In genomic region chr4:38837849-38838248, GRCh38 we compare ENCODE assay signal across 12 cellular contexts. TPM values are rescaled to one million over a fixed set of nuclear protein-coding genes. Genes with fewer than 3 reads are reported as not detected.
DNase-seq lines count a peak whose midpoint lies in the region; ATAC-seq and TF ChIP-seq lines count a peak whose summit lies in the region.
"Had no signal": no experiment of that assay in that cellular context is flagged by ENCODE, and none has a peak within 500 bp of the region (broad histone marks: within the 10 kb centered on the region; RNA-seq: fewer than 3 reads in every experiment).

No MANE protein-coding gene starts in this region.

- peaks cover 10 to 12% of the 10 kb centered on the region in 2 experiments for H3K9me3 ChIP-seq in CD4-positive, CD25-positive, alpha-beta regulatory T cell (ENCODE audit: control insufficient read depth in 2 of 2, low read length in 2 of 2)
- H3K9me3 ChIP-seq in T-helper 17 cell (ENCODE audit: control insufficient read depth, low read length, poor library complexity, severe bottlenecking), result no peaks in the 10 kb centered on the region

- H3K27ac Mint-ChIP-seq in CD4-positive, CD25-positive, alpha-beta regulatory T cell, result peak overlapping the region in 2 of 3 donors; percentile 9 to 65
- H3K27ac Mint-ChIP-seq in HFFc6 (no peak overlapping the region), T-helper 17 cell (peak overlapping the region; percentile 1)
- H3K27ac Mint-ChIP-seq: endodermal cell had no signal

- DNase-seq in CD4-positive, CD25-positive, alpha-beta regulatory T cell, result peak in 2 of 3 donors; percentile 51 to 64
- DNase-seq in HFFc6, result peak; percentile 61
- no peak for DNase-seq in T-helper 17 cell
- peak; percentile 64 for DNase-seq in fibroblast of pulmonary artery (ENCODE audit: low read depth)
- DNase-seq in SIG-M5 (lab: John Stamatoyannopoulos, UW), result no peak
- DNase-seq in NCI-H2029 treated with DMSO at 0.1 percent for 48 hours (lab: John Stamatoyannopoulos, UW), result no peak
- DNase-seq: C1 segment of cervical spinal cord, endodermal cell had no signal

- peak overlapping the region; percentile 22 to 73 (median 54) for H3K4me3 Mint-ChIP-seq in CD4-positive, CD25-positive, alpha-beta regulatory T cell
- H3K4me3 Mint-ChIP-seq in HFFc6 (no peak overlapping the region), T-helper 17 cell (peak overlapping the region; percentile 39)
- H3K4me3 Mint-ChIP-seq: endodermal cell had no signal

- peaks cover 2 to 21% (median 8%) of the 10 kb centered on the region in 7 donors for H3K9me3 Mint-ChIP-seq in CD4-positive, CD25-positive, alpha-beta regulatory T cell
- peaks cover 5% of the 10 kb centered on the region; the same call in 1 of the 2 replicates for H3K9me3 Mint-ChIP-seq in HFFc6

- ATAC-seq in CD4-positive, CD25-positive, alpha-beta regulatory T cell (ENCODE audit: low read depth in 2 of 2), result peak; percentile 82 to 85
- ATAC-seq in T-helper 17 cell, result peak; percentile 85
- ATAC-seq in HG03342 (IDR thresholded peaks at IDR 0.05; ENCODE audit: unreplicated experiment), result no peak
- ATAC-seq in HG03439 (IDR thresholded peaks at IDR 0.05; ENCODE audit: unreplicated experiment), result no peak

- TF ChIP-seq CTCF in HFFc6 (IDR thresholded peaks at IDR 0.05) (no peak), fibroblast of pulmonary artery (IDR thresholded peaks at IDR 0.05; ENCODE audit: low read length, missing control alignments) (no peak)

- H3K27ac ChIP-seq in CD4-positive, CD25-positive, alpha-beta regulatory T cell (ENCODE audit: insufficient read depth, low read length, poor library complexity, severe bottlenecking), result no peak overlapping the region
- H3K27ac ChIP-seq: thoracic aorta had no signal

- no peaks in the 10 kb centered on the region for H3K27me3 Mint-ChIP-seq in CD4-positive, CD25-positive, alpha-beta regulatory T cell
- peaks cover 14% of the 10 kb centered on the region; the same call in 1 of the 2 replicates for H3K27me3 Mint-ChIP-seq in HFFc6 (ENCODE audit: insufficient read depth)
- no peaks in the 10 kb centered on the region for H3K27me3 Mint-ChIP-seq in T-helper 17 cell

- peaks cover 19% of the 10 kb centered on the region for H3K36me3 Mint-ChIP-seq in CD4-positive, CD25-positive, alpha-beta regulatory T cell
- no peaks in the 10 kb centered on the region for H3K36me3 Mint-ChIP-seq in HFFc6 (ENCODE audit: low read depth)
- H3K36me3 Mint-ChIP-seq in T-helper 17 cell (ENCODE audit: low read depth), result no peaks in the 10 kb centered on the region

- peaks cover 15% of the 10 kb centered on the region for H3K4me1 ChIP-seq in CD4-positive, CD25-positive, alpha-beta regulatory T cell (ENCODE audit: control insufficient read depth, insufficient read depth, low read length, poor library complexity, severe bottlenecking)

- peaks cover 9 to 29% (median 16%) of the 10 kb centered on the region in 4 donors for H3K4me1 Mint-ChIP-seq in CD4-positive, CD25-positive, alpha-beta regulatory T cell
- H3K4me1 Mint-ChIP-seq in HFFc6 (ENCODE audit: low read depth), result peaks cover 15% of the 10 kb centered on the region
- H3K4me1 Mint-ChIP-seq in T-helper 17 cell, result peaks cover 19% of the 10 kb centered on the region
- H3K4me1 Mint-ChIP-seq: endodermal cell had no signal

- peak overlapping the region; percentile 61 for H3K4me3 ChIP-seq in CD4-positive, CD25-positive, alpha-beta regulatory T cell (ENCODE audit: low read depth, low read length)
- H3K4me3 ChIP-seq in fibroblast of pulmonary artery (replicated peaks; ENCODE audit: low read depth, low read length), result no peak overlapping the region
- H3K4me3 ChIP-seq: thoracic aorta had no signal

- no peaks in the 10 kb centered on the region for H3K27me3 ChIP-seq in CD4-positive, CD25-positive, alpha-beta regulatory T cell (ENCODE audit: control insufficient read depth, insufficient read depth, low read length)

- no peaks in the 10 kb centered on the region for H3K36me3 ChIP-seq in CD4-positive, CD25-positive, alpha-beta regulatory T cell (ENCODE audit: control insufficient read depth, insufficient read depth, low read length)
- H3K36me3 ChIP-seq: thoracic aorta had no signal

RNA-seq across cellular contexts. Expression of gene TLR6, which starts 18.8 kb away (rescaled TPM):
- 2.2 TPM for total RNA-seq in CD4-positive, CD25-positive, alpha-beta regulatory T cell
- 1 to 10 TPM in 1 of 4 donors, under 1 TPM in 3; 0.39 to 2.3 (median 0.82) TPM for polyA plus RNA-seq in CD4-positive, CD25-positive, alpha-beta regulatory T cell
- total RNA-seq in HFFc6 (2021; fragmentation: NEBNext Ultra II Directional; extraction: Animal tissue kit (Norgen Biotek cat#: 25700)), result 1 to 10 TPM in 3 of 6 experiments, under 1 TPM in 3; 0.76 to 1.3 (median 0.97) TPM
- total RNA-seq in T-helper 17 cell, result 1 to 10 TPM; 2.8 to 6.4 TPM
- polyA plus RNA-seq: neural cell had no signal

RNA-seq across cellular contexts. Expression of gene FAM114A1, which starts 29.8 kb away (rescaled TPM):
- not detected for total RNA-seq in CD4-positive, CD25-positive, alpha-beta regulatory T cell
- not detected for polyA plus RNA-seq in CD4-positive, CD25-positive, alpha-beta regulatory T cell
- 100 to 1,000 TPM; 161 to 210 (median 187) TPM for total RNA-seq in HFFc6 (2021; fragmentation: NEBNext Ultra II Directional; extraction: Animal tissue kit (Norgen Biotek cat#: 25700))
- under 1 TPM in 1 of 2 donors, not detected in 1; 0.50 TPM for total RNA-seq in T-helper 17 cell
- polyA plus RNA-seq: neural cell had no signal

RNA-seq across cellular contexts. Expression of gene TLR1, which starts 33.3 kb away (rescaled TPM):
- total RNA-seq in CD4-positive, CD25-positive, alpha-beta regulatory T cell, result 9.8 TPM
- 10 to 100 TPM in 1 of 4 donors, 1 to 10 TPM in 3; 6.1 to 13.3 (median 7.7) TPM for polyA plus RNA-seq in CD4-positive, CD25-positive, alpha-beta regulatory T cell
- under 1 TPM in 2 of 6 experiments, not detected in 4; 0.07 to 0.10 TPM for total RNA-seq in HFFc6 (2021; fragmentation: NEBNext Ultra II Directional; extraction: Animal tissue kit (Norgen Biotek cat#: 25700))
- total RNA-seq in T-helper 17 cell, result 10 to 100 TPM; 16.6 to 22.9 TPM
- polyA plus RNA-seq: neural cell had no signal

RNA-seq across cellular contexts. Expression of gene TLR10, which starts 55.1 kb away (rescaled TPM):
- 0.44 TPM for total RNA-seq in CD4-positive, CD25-positive, alpha-beta regulatory T cell
- under 1 TPM in 2 of 4 donors, not detected in 2; 0.20 to 0.31 TPM for polyA plus RNA-seq in CD4-positive, CD25-positive, alpha-beta regulatory T cell
- not detected for total RNA-seq in HFFc6 (2021; fragmentation: NEBNext Ultra II Directional; extraction: Animal tissue kit (Norgen Biotek cat#: 25700))
- 1 to 10 TPM in 1 of 2 donors, not detected in 1; 1.1 TPM for total RNA-seq in T-helper 17 cell
- total RNA-seq: endodermal cell had no signal

Comparison
In these comparisons a context has a peak if more than half of its experiments do, and no peak if none do; other contexts are left out.
1. ATAC-seq: peak in CD4-positive, CD25-positive, alpha-beta regulatory T cell (2 of 2) and T-helper 17 cell (single experiment); none in HG03342 (single experiment) and HG03439 (single experiment).
2. DNase-seq: peak in CD4-positive, CD25-positive, alpha-beta regulatory T cell (2 of 3), HFFc6 (single experiment) and fibroblast of pulmonary artery (single experiment); none in T-helper 17 cell (0 of 3), SIG-M5 (single experiment) and NCI-H2029 treated with DMSO at 0.1 percent for 48 hours (single experiment).
3. RNA of gene FAM114A1, which starts 29.8 kb away (total RNA-seq): 161 to 210 TPM in HFFc6; 0.50 TPM in T-helper 17 cell and not detected in CD4-positive, CD25-positive, alpha-beta regulatory T cell (single experiment); every median in the first group is over 100 times any median in the second.